Comparison of ENCODE assay signal across 1 cellular context in the genomic region with DNA sequence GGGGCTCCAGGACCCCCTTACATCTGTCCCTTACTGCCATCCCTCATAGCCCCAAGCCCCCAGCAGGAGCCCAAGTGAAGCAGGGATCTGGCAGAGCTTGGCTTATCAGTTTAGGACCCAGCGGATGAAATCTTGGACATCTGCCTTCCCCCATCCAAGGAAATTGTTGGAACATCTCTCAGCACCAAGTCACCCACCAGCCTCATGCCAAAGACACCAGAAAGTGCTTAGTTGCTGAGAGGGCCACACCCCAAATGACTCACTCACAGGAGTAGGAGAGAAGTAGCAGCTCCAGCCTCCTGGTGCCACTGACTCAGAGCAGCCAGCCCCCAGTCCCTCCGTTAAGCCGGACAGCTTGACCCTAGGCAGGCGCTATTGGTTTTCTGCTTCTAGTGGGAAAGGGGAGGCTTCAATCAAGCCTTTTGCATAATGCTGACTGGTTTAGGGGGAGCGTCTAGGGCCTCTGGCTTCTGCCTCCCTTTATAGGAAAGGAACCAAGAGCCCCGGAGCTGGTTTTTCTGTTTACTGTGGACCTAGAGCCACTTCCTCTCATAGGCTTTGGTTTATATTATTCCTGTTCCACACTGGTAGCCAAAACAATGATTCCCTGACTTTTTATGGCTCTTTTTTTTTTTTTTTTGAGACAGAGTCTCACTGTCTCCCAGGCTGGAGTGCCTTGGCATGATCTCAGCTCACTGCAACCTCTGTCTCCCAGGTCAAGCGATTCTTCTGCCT.
TF ChIP-seq lines count a peak whose summit lies in the region.

No MANE protein-coding gene starts in this region.

TF ChIP-seq in HEK293, 187 proteins besides CTCF, POLR2A, EP300 and RAD21 (continued from another document and continues in another):
- TF ChIP-seq, protein P1, sequence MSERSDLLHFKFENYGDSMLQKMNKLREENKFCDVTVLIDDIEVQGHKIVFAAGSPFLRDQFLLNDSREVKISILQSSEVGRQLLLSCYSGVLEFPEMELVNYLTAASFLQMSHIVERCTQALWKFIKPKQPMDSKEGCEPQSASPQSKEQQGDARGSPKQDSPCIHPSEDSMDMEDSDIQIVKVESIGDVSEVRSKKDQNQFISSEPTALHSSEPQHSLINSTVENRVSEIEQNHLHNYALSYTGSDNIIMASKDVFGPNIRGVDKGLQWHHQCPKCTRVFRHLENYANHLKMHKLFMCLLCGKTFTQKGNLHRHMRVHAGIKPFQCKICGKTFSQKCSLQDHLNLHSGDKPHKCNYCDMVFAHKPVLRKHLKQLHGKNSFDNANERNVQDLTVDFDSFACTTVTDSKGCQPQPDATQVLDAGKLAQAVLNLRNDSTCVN (tag by site-specific recombination; optimal IDR thresholded peaks at IDR 0.05), result no peak
- peak; percentile 98 for TF ChIP-seq OSR2 (tag by site-specific recombination; IDR thresholded peaks at IDR 0.05)
- peak; percentile 37; the same call in 1 of the 2 replicates for TF ChIP-seq ZBTB20 (tag by site-specific recombination; IDR thresholded peaks at IDR 0.05)
- TF ChIP-seq, protein P2, sequence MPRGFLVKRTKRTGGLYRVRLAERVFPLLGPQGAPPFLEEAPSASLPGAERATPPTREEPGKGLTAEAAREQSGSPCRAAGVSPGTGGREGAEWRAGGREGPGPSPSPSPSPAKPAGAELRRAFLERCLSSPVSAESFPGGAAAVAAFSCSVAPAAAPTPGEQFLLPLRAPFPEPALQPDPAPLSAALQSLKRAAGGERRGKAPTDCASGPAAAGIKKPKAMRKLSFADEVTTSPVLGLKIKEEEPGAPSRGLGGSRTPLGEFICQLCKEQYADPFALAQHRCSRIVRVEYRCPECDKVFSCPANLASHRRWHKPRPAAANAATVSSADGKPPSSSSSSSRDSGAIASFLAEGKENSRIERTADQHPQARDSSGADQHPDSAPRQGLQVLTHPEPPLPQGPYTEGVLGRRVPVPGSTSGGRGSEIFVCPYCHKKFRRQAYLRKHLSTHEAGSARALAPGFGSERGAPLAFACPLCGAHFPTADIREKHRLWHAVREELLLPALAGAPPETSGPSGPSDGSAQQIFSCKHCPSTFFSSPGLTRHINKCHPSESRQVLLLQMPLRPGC (tag by site-specific recombination; IDR thresholded peaks at IDR 0.05), result no peak
- TF ChIP-seq ZNF664 (tag by site-specific recombination; IDR thresholded peaks at IDR 0.05), result no peak
- TF ChIP-seq WT1 (tag by site-specific recombination; IDR thresholded peaks at IDR 0.05), result peak; percentile 50; the same call in 1 of the 2 replicates
- no peak for TF ChIP-seq ZNF19 (tag by site-specific recombination; IDR thresholded peaks at IDR 0.05; ENCODE audit: low read depth)
- no peak for TF ChIP-seq ZNF16 (tag by site-specific recombination; IDR thresholded peaks at IDR 0.05; ENCODE audit: low read depth)
- peak; percentile 90 for TF ChIP-seq KLF9 (tag by site-specific recombination; IDR thresholded peaks at IDR 0.05; ENCODE audit: low read depth)
- TF ChIP-seq, protein P3, sequence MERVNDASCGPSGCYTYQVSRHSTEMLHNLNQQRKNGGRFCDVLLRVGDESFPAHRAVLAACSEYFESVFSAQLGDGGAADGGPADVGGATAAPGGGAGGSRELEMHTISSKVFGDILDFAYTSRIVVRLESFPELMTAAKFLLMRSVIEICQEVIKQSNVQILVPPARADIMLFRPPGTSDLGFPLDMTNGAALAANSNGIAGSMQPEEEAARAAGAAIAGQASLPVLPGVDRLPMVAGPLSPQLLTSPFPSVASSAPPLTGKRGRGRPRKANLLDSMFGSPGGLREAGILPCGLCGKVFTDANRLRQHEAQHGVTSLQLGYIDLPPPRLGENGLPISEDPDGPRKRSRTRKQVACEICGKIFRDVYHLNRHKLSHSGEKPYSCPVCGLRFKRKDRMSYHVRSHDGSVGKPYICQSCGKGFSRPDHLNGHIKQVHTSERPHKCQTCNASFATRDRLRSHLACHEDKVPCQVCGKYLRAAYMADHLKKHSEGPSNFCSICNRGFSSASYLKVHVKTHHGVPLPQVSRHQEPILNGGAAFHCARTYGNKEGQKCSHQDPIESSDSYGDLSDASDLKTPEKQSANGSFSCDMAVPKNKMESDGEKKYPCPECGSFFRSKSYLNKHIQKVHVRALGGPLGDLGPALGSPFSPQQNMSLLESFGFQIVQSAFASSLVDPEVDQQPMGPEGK (tag by site-specific recombination; IDR thresholded peaks at IDR 0.05), result peak; percentile 89
- TF ChIP-seq, protein P4, sequence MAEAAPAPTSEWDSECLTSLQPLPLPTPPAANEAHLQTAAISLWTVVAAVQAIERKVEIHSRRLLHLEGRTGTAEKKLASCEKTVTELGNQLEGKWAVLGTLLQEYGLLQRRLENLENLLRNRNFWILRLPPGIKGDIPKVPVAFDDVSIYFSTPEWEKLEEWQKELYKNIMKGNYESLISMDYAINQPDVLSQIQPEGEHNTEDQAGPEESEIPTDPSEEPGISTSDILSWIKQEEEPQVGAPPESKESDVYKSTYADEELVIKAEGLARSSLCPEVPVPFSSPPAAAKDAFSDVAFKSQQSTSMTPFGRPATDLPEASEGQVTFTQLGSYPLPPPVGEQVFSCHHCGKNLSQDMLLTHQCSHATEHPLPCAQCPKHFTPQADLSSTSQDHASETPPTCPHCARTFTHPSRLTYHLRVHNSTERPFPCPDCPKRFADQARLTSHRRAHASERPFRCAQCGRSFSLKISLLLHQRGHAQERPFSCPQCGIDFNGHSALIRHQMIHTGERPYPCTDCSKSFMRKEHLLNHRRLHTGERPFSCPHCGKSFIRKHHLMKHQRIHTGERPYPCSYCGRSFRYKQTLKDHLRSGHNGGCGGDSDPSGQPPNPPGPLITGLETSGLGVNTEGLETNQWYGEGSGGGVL (tag by site-specific recombination; IDR thresholded peaks at IDR 0.05), result no peak
- 0 out of 2 replicates have a peak, but pooled peaks have one; percentile 30 for TF ChIP-seq ZNF335 (tag by site-specific recombination; conservative IDR thresholded peaks at IDR 0.05)
- TF ChIP-seq ZNF174 (tag by site-specific recombination; IDR thresholded peaks at IDR 0.05), result no peak
- 0 out of 2 replicates have a peak, but pooled peaks have one; percentile 42 for TF ChIP-seq IKZF3 (tag by site-specific recombination; IDR thresholded peaks at IDR 0.05)
- TF ChIP-seq ZBTB17 (tag by site-specific recombination; IDR thresholded peaks at IDR 0.05), result peak; percentile 79
- peak; percentile 67; the same call in 1 of the 2 replicates for TF ChIP-seq ZNF600 (tag by site-specific recombination; IDR thresholded peaks at IDR 0.05)
- 0 out of 2 replicates have a peak, but pooled peaks have one; percentile 34 for TF ChIP-seq EGR2 (tag by site-specific recombination; IDR thresholded peaks at IDR 0.05; ENCODE audit: low read depth)
- TF ChIP-seq, protein P5, sequence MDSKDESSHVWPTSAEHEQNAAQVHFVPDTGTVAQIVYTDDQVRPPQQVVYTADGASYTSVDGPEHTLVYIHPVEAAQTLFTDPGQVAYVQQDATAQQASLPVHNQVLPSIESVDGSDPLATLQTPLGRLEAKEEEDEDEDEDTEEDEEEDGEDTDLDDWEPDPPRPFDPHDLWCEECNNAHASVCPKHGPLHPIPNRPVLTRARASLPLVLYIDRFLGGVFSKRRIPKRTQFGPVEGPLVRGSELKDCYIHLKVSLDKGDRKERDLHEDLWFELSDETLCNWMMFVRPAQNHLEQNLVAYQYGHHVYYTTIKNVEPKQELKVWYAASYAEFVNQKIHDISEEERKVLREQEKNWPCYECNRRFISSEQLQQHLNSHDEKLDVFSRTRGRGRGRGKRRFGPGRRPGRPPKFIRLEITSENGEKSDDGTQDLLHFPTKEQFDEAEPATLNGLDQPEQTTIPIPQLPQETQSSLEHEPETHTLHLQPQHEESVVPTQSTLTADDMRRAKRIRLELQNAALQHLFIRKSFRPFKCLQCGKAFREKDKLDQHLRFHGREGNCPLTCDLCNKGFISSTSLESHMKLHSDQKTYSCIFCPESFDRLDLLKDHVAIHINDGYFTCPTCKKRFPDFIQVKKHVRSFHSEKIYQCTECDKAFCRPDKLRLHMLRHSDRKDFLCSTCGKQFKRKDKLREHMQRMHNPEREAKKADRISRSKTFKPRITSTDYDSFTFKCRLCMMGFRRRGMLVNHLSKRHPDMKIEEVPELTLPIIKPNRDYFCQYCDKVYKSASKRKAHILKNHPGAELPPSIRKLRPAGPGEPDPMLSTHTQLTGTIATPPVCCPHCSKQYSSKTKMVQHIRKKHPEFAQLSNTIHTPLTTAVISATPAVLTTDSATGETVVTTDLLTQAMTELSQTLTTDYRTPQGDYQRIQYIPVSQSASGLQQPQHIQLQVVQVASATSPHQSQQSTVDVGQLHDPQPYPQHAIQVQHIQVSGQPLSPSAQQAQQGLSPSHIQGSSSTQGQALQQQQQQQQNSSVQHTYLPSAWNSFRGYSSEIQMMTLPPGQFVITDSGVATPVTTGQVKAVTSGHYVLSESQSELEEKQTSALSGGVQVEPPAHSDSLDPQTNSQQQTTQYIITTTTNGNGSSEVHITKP (tag by site-specific recombination; IDR thresholded peaks at IDR 0.05), result peak; percentile 99
- TF ChIP-seq ZEB2 (tag by site-specific recombination; IDR thresholded peaks at IDR 0.05), result peak; percentile 81
- TF ChIP-seq ZNF132 (tag by site-specific recombination; IDR thresholded peaks at IDR 0.05; ENCODE audit: borderline replicate concordance), result no peak
- no peak for TF ChIP-seq ZNF514 (tag by site-specific recombination; IDR thresholded peaks at IDR 0.05)
- peak; percentile 82 for TF ChIP-seq KLF1 (tag by site-specific recombination; IDR thresholded peaks at IDR 0.05)
- no peak for TF ChIP-seq ZNF776 (tag by site-specific recombination; IDR thresholded peaks at IDR 0.05; ENCODE audit: borderline replicate concordance)
- peak; percentile 60; the same call in 1 of the 2 replicates for TF ChIP-seq ZNF366 (tag by site-specific recombination; conservative IDR thresholded peaks at IDR 0.05)
- no peak for TF ChIP-seq ZIC2 (tag by site-specific recombination; IDR thresholded peaks at IDR 0.05)
- TF ChIP-seq ZNF701 (tag by site-specific recombination; IDR thresholded peaks at IDR 0.05), result no peak
- TF ChIP-seq, protein P6, sequence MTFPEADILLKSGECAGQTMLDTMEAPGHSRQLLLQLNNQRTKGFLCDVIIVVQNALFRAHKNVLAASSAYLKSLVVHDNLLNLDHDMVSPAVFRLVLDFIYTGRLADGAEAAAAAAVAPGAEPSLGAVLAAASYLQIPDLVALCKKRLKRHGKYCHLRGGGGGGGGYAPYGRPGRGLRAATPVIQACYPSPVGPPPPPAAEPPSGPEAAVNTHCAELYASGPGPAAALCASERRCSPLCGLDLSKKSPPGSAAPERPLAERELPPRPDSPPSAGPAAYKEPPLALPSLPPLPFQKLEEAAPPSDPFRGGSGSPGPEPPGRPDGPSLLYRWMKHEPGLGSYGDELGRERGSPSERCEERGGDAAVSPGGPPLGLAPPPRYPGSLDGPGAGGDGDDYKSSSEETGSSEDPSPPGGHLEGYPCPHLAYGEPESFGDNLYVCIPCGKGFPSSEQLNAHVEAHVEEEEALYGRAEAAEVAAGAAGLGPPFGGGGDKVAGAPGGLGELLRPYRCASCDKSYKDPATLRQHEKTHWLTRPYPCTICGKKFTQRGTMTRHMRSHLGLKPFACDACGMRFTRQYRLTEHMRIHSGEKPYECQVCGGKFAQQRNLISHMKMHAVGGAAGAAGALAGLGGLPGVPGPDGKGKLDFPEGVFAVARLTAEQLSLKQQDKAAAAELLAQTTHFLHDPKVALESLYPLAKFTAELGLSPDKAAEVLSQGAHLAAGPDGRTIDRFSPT (tag by site-specific recombination; IDR thresholded peaks at IDR 0.05), result peak; percentile 60
- TF ChIP-seq, protein P7, sequence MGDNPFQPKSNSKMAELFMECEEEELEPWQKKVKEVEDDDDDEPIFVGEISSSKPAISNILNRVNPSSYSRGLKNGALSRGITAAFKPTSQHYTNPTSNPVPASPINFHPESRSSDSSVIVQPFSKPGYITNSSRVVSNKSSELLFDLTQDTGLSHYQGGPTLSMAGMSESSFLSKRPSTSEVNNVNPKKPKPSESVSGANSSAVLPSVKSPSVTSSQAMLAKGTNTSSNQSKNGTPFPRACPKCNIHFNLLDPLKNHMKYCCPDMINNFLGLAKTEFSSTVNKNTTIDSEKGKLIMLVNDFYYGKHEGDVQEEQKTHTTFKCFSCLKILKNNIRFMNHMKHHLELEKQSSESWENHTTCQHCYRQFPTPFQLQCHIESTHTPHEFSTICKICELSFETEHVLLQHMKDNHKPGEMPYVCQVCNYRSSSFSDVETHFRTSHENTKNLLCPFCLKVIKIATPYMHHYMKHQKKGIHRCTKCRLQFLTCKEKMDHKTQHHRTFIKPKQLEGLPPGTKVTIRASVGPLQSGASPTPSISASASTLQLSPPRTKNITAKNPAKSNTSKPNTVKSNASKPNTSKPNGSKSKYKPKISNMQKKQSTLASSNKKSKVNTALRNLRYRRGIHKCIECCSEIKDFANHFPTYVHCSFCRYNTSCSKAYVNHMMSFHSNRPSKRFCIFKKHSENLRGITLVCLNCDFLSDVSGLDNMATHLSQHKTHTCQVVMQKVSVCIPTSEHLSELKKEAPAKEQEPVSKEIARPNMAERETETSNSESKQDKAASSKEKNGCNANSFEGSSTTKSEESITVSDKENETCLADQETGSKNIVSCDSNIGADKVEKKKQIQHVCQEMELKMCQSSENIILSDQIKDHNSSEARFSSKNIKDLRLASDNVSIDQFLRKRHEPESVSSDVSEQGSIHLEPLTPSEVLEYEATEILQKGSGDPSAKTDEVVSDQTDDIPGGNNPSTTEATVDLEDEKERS (tag by site-specific recombination; IDR thresholded peaks at IDR 0.05), result no peak
- TF ChIP-seq, protein P8, sequence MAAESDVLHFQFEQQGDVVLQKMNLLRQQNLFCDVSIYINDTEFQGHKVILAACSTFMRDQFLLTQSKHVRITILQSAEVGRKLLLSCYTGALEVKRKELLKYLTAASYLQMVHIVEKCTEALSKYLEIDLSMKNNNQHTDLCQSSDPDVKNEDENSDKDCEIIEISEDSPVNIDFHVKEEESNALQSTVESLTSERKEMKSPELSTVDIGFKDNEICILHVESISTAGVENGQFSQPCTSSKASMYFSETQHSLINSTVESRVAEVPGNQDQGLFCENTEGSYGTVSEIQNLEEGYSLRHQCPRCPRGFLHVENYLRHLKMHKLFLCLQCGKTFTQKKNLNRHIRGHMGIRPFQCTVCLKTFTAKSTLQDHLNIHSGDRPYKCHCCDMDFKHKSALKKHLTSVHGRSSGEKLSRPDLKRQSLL (tag by site-specific recombination; IDR thresholded peaks at IDR 0.05), result peak; percentile 77
- TF ChIP-seq ZNF791 (tag by site-specific recombination; IDR thresholded peaks at IDR 0.05), result no peak
- TF ChIP-seq ZNF629 (tag by site-specific recombination; IDR thresholded peaks at IDR 0.05), result peak; percentile 53
- TF ChIP-seq ZNF24 (tag by site-specific recombination; IDR thresholded peaks at IDR 0.05), result peak; percentile 52; the same call in 1 of the 2 replicates
- TF ChIP-seq, protein P9, sequence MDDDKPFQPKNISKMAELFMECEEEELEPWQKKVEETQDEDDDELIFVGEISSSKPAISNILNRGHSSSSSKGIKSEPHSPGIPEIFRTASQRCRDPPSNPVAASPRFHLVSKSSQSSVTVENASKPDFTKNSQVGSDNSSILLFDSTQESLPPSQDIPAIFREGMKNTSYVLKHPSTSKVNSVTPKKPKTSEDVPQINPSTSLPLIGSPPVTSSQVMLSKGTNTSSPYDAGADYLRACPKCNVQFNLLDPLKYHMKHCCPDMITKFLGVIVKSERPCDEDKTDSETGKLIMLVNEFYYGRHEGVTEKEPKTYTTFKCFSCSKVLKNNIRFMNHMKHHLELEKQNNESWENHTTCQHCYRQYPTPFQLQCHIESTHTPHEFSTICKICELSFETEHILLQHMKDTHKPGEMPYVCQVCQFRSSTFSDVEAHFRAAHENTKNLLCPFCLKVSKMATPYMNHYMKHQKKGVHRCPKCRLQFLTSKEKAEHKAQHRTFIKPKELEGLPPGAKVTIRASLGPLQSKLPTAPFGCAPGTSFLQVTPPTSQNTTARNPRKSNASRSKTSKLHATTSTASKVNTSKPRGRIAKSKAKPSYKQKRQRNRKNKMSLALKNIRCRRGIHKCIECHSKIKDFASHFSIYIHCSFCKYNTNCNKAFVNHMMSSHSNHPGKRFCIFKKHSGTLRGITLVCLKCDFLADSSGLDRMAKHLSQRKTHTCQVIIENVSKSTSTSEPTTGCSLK (tag by site-specific recombination; IDR thresholded peaks at IDR 0.05), result no peak
- peak; percentile 94 for TF ChIP-seq KLF10 (tag by site-specific recombination; IDR thresholded peaks at IDR 0.05)
- peak; percentile 92 for TF ChIP-seq ZNF394 (tag by site-specific recombination; IDR thresholded peaks at IDR 0.05; ENCODE audit: borderline replicate concordance)
